In the genomic region with DNA sequence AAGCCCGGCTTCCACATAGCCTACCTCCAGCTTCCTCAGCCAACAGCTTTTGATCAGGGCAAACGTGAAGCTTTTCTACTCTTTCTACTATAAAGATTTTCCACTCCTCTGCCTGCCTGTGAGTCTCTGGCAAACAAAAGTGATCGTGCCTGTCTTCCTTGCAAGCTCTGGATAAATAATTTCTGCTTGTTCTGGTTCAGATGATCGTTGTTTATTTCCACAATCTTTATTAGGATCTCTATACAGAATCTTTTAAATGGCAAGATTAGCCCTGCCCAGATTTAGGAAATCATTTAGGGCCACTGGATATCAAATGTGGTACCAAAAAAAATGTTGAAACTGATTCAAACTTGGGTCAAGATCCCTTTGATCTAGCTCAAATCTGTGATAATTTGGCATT, we compare ENCODE assay signal across 2 cellular contexts.
TF ChIP-seq lines count a peak whose summit lies in the region.

No MANE protein-coding gene starts in this region.

TF ChIP-seq in IMR-90, 13 proteins besides CTCF, POLR2A, EP300 and RAD21:
- TF ChIP-seq SMC3 (IDR thresholded peaks at IDR 0.05; ENCODE audit: low read depth, low read length) (no peak), MAZ (IDR thresholded peaks at IDR 0.05; ENCODE audit: borderline replicate concordance, low read depth, low read length) (no peak), RCOR1 (IDR thresholded peaks at IDR 0.05; ENCODE audit: insufficient replicate concordance, low read length) (no peak), CEBPB (IDR thresholded peaks at IDR 0.05; ENCODE audit: low read depth, low read length) (no peak), NFE2L2 (IDR thresholded peaks at IDR 0.05; ENCODE audit: low read depth, low read length) (no peak), RFX5 (IDR thresholded peaks at IDR 0.05; ENCODE audit: low read depth, low read length) (no peak), BHLHE40 (IDR thresholded peaks at IDR 0.05; ENCODE audit: low read depth, low read length) (no peak), MXI1 (IDR thresholded peaks at IDR 0.05; ENCODE audit: borderline replicate concordance, low read depth, low read length) (no peak), FOS (IDR thresholded peaks at IDR 0.05; ENCODE audit: low read depth, low read length) (no peak), CHD1 (IDR thresholded peaks at IDR 0.05; ENCODE audit: low read depth, low read length) (no peak), MAFK (IDR thresholded peaks at IDR 0.05; ENCODE audit: low read depth, low read length) (no peak)
- TF ChIP-seq, protein P1, sequence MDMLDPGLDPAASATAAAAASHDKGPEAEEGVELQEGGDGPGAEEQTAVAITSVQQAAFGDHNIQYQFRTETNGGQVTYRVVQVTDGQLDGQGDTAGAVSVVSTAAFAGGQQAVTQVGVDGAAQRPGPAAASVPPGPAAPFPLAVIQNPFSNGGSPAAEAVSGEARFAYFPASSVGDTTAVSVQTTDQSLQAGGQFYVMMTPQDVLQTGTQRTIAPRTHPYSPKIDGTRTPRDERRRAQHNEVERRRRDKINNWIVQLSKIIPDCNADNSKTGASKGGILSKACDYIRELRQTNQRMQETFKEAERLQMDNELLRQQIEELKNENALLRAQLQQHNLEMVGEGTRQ (IDR thresholded peaks at IDR 0.05; ENCODE audit: low read depth, low read length): no peak
- TF ChIP-seq, protein P2, sequence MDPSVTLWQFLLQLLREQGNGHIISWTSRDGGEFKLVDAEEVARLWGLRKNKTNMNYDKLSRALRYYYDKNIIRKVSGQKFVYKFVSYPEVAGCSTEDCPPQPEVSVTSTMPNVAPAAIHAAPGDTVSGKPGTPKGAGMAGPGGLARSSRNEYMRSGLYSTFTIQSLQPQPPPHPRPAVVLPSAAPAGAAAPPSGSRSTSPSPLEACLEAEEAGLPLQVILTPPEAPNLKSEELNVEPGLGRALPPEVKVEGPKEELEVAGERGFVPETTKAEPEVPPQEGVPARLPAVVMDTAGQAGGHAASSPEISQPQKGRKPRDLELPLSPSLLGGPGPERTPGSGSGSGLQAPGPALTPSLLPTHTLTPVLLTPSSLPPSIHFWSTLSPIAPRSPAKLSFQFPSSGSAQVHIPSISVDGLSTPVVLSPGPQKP (IDR thresholded peaks at IDR 0.05; ENCODE audit: borderline replicate concordance, low read depth, low read length): no peak

TF ChIP-seq in H1, 55 proteins besides CTCF, POLR2A, EP300 and RAD21:
- no peak for TF ChIP-seq BRCA1 (IDR thresholded peaks at IDR 0.05; ENCODE audit: low read depth, low read length)
